In the genomic region with DNA sequence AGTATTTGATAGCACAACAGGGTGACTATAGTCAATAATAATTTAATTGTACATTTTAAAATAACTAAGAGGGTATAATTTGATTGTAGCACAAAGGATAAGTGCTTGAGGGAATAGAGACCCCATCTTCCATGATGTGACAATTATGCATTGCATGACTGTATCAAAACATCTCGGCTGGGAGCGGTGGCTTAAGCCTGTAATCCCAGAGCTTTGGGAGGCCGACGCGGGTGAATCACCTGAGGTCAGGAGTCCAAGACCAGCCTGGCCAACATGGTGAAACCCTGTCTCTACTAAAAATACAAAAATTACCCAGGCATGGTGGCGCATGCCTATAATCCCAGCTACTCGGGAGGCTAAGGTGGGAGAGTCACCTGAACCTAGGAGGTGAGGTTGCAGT, we compare ENCODE assay signal across 9 cellular contexts. TPM values are rescaled to one million over a fixed set of nuclear protein-coding genes. Genes with fewer than 3 reads are reported as not detected.
"Had no signal": no experiment of that assay in that cellular context is flagged by ENCODE, and none has a peak within 500 bp of the region (broad histone marks: within the 10 kb centered on the region; RNA-seq: fewer than 3 reads in every experiment).

No MANE protein-coding gene starts in this region.

RNA-seq across cellular contexts. Expression of gene ONECUT2, which starts 38.3 kb away (rescaled TPM):
- total RNA-seq: activated CD4-positive, alpha-beta memory T cell treated with anti-CD3 and anti-CD28 coated beads, Interleukin-2, amount 10 ng/mL, durations not matched to agents 7 days and 5 days; activated CD4-positive, alpha-beta T cell treated with anti-CD3 and anti-CD28 coated beads, Interleukin-2, amount 10 ng/mL, durations not matched to agents 7 days and 5 days; activated CD8-positive, alpha-beta memory T cell treated with anti-CD3 and anti-CD28 coated beads, Interleukin-2, amount 10 ng/mL, durations not matched to agents 7 days and 5 days; activated CD8-positive, alpha-beta T cell treated with anti-CD3 and anti-CD28 coated beads, Interleukin-2, amount 10 ng/mL, durations not matched to agents 7 days and 5 days; activated naive CD8-positive, alpha-beta T cell treated with anti-CD3 and anti-CD28 coated beads, Interleukin-2, amount 10 ng/mL, durations not matched to agents 7 days and 5 days; activated T-helper 2 cell treated with anti-CD3 and anti-CD28 coated beads, Interferon-gamma antibody, Interleukin-2, Interleukin-4, amounts not matched to agents 10 μg/mL and 5 μg/mL and 100 μg/mL, durations not matched to agents 14 hours and 24 hours and 36 hours had no signal

RNA-seq across cellular contexts. Expression of gene ST8SIA3, which starts 44.5 kb away (rescaled TPM):
- total RNA-seq: activated CD4-positive, alpha-beta memory T cell treated with anti-CD3 and anti-CD28 coated beads, Interleukin-2, amount 10 ng/mL, durations not matched to agents 7 days and 5 days; activated CD4-positive, alpha-beta T cell treated with anti-CD3 and anti-CD28 coated beads for 36 hours; activated CD4-positive, alpha-beta T cell treated with anti-CD3 and anti-CD28 coated beads, Interleukin-2, amount 10 ng/mL, durations not matched to agents 7 days and 5 days; activated CD8-positive, alpha-beta memory T cell treated with anti-CD3 and anti-CD28 coated beads, Interleukin-2, amount 10 ng/mL, durations not matched to agents 7 days and 5 days; activated CD8-positive, alpha-beta T cell treated with anti-CD3 and anti-CD28 coated beads, Interleukin-2, amount 10 ng/mL, durations not matched to agents 7 days and 5 days; activated naive CD8-positive, alpha-beta T cell treated with anti-CD3 and anti-CD28 coated beads, Interleukin-2, amount 10 ng/mL, durations not matched to agents 7 days and 5 days; activated T-helper 2 cell treated with anti-CD3 and anti-CD28 coated beads, Interferon-gamma antibody, Interleukin-2, Interleukin-4, amounts not matched to agents 10 μg/mL and 5 μg/mL and 100 μg/mL, durations not matched to agents 14 hours and 24 hours and 36 hours; ascending aorta; breast epithelium had no signal
